24 cellular contexts compared by ENCODE assay signal in genomic region chr12:121525411-121525810, GRCh38.
"Had no signal": no experiment of that assay in that cellular context is flagged by ENCODE, and none has a peak within 500 bp of the region (broad histone marks: within the 10 kb centered on the region; RNA-seq: fewer than 3 reads in every experiment).

No MANE protein-coding gene starts in this region.

- DNase-seq: effector CD8-positive, alpha-beta T cell; endodermal cell; foreskin fibroblast; gastrocnemius medialis; left cardiac atrium; left lung; mesenchymal stem cell; naive thymus-derived CD4-positive, alpha-beta T cell; stimulated activated CD4-positive, alpha-beta T cell treated with anti-CD3 and anti-CD28 coated beads, Interleukin-2, amount 100 ng/mL, for 24 hours; stimulated activated CD4-positive, alpha-beta T cell treated with anti-CD3 and anti-CD28 coated beads, Interleukin-4, amount 100 ng/mL, for 24 hours; stimulated activated naive CD8-positive, alpha-beta T cell treated with anti-CD3 and anti-CD28 coated beads, Interleukin-15, Interleukin-2, amounts not matched to agents 100 U/mL and 50 U/mL, for 24 hours; testis; tibial artery; upper lobe of left lung had no signal

- H3K4me3 ChIP-seq: gastrocnemius medialis, heart left ventricle, left lung, smooth muscle cell, testis, tibial artery, upper lobe of left lung had no signal

- H3K9ac ChIP-seq: parathyroid adenoma had no signal

- H3K9me3 Mint-ChIP-seq: endodermal cell; mesothelial cell of epicardium; naive thymus-derived CD4-positive, alpha-beta T cell; nephron; stimulated activated effector memory CD8-positive, alpha-beta T cell treated with anti-CD3 and anti-CD28 coated beads, Interleukin-12 subunit alpha, Interleukin-12 subunit beta, amount 100 ng/mL, for 72 hours had no signal

- H3K4me2 ChIP-seq: smooth muscle cell had no signal

- ATAC-seq: esophagus mucosa; gastrocnemius medialis; heart left ventricle; left cardiac atrium; left lung; naive thymus-derived CD4-positive, alpha-beta T cell; stimulated activated effector memory CD8-positive, alpha-beta T cell treated with anti-CD3 and anti-CD28 coated beads, Interleukin-12 subunit alpha, Interleukin-12 subunit beta, amount 100 ng/mL, for 72 hours; stimulated activated naive CD8-positive, alpha-beta T cell treated with anti-CD3 and anti-CD28 coated beads, Interleukin-15, Interleukin-2, amounts not matched to agents 100 U/mL and 50 U/mL, for 24 hours had no signal

- H3K27ac ChIP-seq: epithelial cell of prostate, gastrocnemius medialis, heart left ventricle, left lung, neutrophil, parathyroid adenoma, testis, tibial artery, upper lobe of left lung had no signal

- H3K9me3 ChIP-seq: gastrocnemius medialis, heart left ventricle, left lung, neutrophil, testis, tibial artery, upper lobe of left lung had no signal

- H3K27ac Mint-ChIP-seq: endodermal cell; mesothelial cell of epicardium; naive thymus-derived CD4-positive, alpha-beta T cell; progenitor cell of endocrine pancreas; stimulated activated effector memory CD8-positive, alpha-beta T cell treated with anti-CD3 and anti-CD28 coated beads, Interleukin-12 subunit alpha, Interleukin-12 subunit beta, amount 100 ng/mL, for 72 hours had no signal

- H3K27me3 Mint-ChIP-seq: naive thymus-derived CD4-positive, alpha-beta T cell; progenitor cell of endocrine pancreas had no signal

- H3K27me3 ChIP-seq: gastrocnemius medialis, heart left ventricle, left lung, neutrophil, testis, tibial artery, upper lobe of left lung had no signal

- H2AFZ ChIP-seq: parathyroid adenoma had no signal

- H3K4me3 Mint-ChIP-seq: endodermal cell; mesothelial cell of epicardium; naive thymus-derived CD4-positive, alpha-beta T cell; nephron; stimulated activated effector memory CD8-positive, alpha-beta T cell treated with anti-CD3 and anti-CD28 coated beads, Interleukin-12 subunit alpha, Interleukin-12 subunit beta, amount 100 ng/mL, for 72 hours had no signal

- H3K4me1 ChIP-seq: parathyroid adenoma, testis, tibial artery had no signal

- H3K36me3 ChIP-seq: gastrocnemius medialis, left lung, neutrophil had no signal
